8 cellular contexts compared by ENCODE assay signal in the genomic region with DNA sequence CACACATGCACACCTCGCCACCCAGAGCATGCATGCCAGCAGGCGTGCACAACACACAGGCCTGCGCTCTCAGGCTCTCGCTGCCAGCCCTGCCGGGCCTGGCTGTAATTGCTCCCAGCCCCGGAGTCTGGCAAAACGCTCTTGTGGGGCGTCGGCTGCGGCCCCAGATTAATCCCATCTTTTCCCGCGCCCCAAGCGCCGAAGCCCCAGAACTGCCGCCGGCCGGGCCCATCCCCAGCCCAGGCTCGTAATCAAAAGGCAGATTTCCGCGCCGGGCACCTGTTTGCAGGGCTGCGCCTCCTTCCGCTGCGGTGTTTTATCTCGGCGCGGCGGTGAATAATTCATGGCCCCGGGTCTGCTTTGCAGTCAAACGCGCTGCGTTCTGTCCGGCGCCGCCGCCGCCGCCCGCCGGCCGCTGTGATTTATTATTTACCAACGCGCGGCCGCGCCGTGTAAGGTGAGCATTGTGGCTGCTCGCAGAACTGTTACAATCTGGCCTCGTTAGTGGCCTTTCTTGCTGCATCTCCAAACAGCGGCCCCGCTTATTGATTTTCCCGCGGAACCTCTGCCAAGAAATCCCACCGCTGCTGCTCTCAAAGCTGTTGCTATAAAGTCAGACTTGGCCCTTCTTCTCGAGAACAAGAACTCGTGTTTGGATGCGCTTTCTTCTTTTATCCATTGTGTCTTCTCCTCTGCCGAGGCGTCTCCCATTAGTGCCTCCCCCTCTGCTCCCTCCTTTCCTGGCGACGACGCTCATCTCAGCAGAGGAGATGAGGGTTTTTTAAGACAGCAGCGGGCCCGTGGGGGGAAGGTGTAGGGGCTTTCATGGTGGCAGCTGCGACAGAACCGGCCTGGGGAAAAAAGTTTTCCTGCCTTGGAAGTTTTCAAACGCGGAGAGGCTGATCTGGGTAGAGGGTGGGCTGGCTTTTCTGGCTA.
DNase-seq lines count a peak whose midpoint lies in the region; ATAC-seq, FAIRE-seq and TF ChIP-seq lines count a peak whose summit lies in the region.

No MANE protein-coding gene starts in this region.

- DNase-seq in Daoy (ENCODE audit: low read depth) (peak; percentile 26), NCI-H2227 treated with DMSO at 0.1 percent for 48 hours (lab: John Stamatoyannopoulos, UW) (peak; percentile 34), esophagus squamous epithelium (lab: John Stamatoyannopoulos, UW) (no peak), osteoblast (ENCODE audit: insufficient read length, low spot score, missing footprints) (peak; percentile 83), urothelium cell line (ENCODE audit: low spot score) (no peak)
- DNase-seq in effector CD4-positive, alpha-beta T cell, result no peak

- H3K4me1 ChIP-seq in esophagus squamous epithelium (peaks cover 0 to 9% (median 0%) of the 10 kb centered on the region in 3 donors), osteoblast (ENCODE audit: insufficient read depth, low read length) (peaks cover under 1% of the 10 kb centered on the region)

- intact Hi-C loops in esophagus squamous epithelium (cut with DNase I), result no loop called here

- peak in 1 of 6 experiments; percentile 45 for TF ChIP-seq CTCF in esophagus squamous epithelium (IDR thresholded peaks at IDR 0.05)
- TF ChIP-seq CTCF in osteoblast (IDR thresholded peaks at IDR 0.05; ENCODE audit: extremely low read depth, low read depth, low read length), result no peak

- H3K9me3 ChIP-seq in esophagus squamous epithelium (peaks cover 0 to 6% (median 0%) of the 10 kb centered on the region in 3 donors), osteoblast (ENCODE audit: low read depth, low read length) (no peaks in the 10 kb centered on the region)

- H3K27me3 ChIP-seq in esophagus squamous epithelium (peaks cover 0 to 80% (median 11%) of the 10 kb centered on the region in 4 donors), osteoblast (ENCODE audit: insufficient read depth, low read length) (peaks cover 33% of the 10 kb centered on the region)

- ATAC-seq in GM19351 (IDR thresholded peaks at IDR 0.05; ENCODE audit: unreplicated experiment) (no peak), GM19395 (IDR thresholded peaks at IDR 0.05; ENCODE audit: unreplicated experiment) (no peak)

- H3K36me3 ChIP-seq in esophagus squamous epithelium (no peaks in the 10 kb centered on the region), osteoblast (ENCODE audit: insufficient read depth, low read length) (no peaks in the 10 kb centered on the region)

- H2AFZ ChIP-seq in osteoblast (ENCODE audit: low read length), result peak overlapping the region; percentile 70

- no peak for FAIRE-seq in urothelium cell line (lab: Jason Lieb, UNC)

- TF ChIP-seq POLR2A in esophagus squamous epithelium (IDR thresholded peaks at IDR 0.05), result no peak

- H3K4me3 ChIP-seq in esophagus squamous epithelium, result peak overlapping the region in 3 of 4 donors; percentile 7 to 50 (median 14)
- peak overlapping the region; percentile 54 for H3K4me3 ChIP-seq in osteoblast (ENCODE audit: insufficient read depth, low read length)

- no peaks in the 10 kb centered on the region for H4K20me1 ChIP-seq in osteoblast (ENCODE audit: insufficient read depth, low read length)

- no peak overlapping the region for H3K27ac ChIP-seq in esophagus squamous epithelium
- H3K27ac ChIP-seq in osteoblast (ENCODE audit: low read depth, low read length), result no peak overlapping the region

- 0 to 8% methylated on average over 23 to 27 of the region's 68 CpGs for WGBS in esophagus squamous epithelium, 2 donors

- H3K79me2 ChIP-seq in osteoblast (ENCODE audit: insufficient read depth, low read length), result no peaks in the 10 kb centered on the region

- peak overlapping the region; percentile 50 for H3K4me2 ChIP-seq in osteoblast (ENCODE audit: insufficient read depth, low read length)

Comparison
In these comparisons a context has a peak if more than half of its experiments do, and no peak if none do; other contexts are left out.
1. DNase-seq: peak in Daoy (single experiment), NCI-H2227 treated with DMSO at 0.1 percent for 48 hours (single experiment) and osteoblast (single experiment); none in esophagus squamous epithelium (single experiment), urothelium cell line (single experiment) and effector CD4-positive, alpha-beta T cell (single experiment).